1 cellular context compared by ENCODE assay signal in genomic region chr5:163460562-163461176, GRCh38.
A peak's percentile ranks its signal among the peaks of the same experiment; 100 is the strongest.
TF ChIP-seq lines count a peak whose summit lies in the region.

HMMR (plus strand) TSS chr5:163460632; CDS start chr5:163460693, 61 bp downstream.

TF ChIP-seq in K562, 482 proteins besides CTCF, POLR2A, EP300 and RAD21 (continued from another document and continues in another):
- no peak for TF ChIP-seq PATZ1 (CRISPR knock-in tag; IDR thresholded peaks at IDR 0.05; ENCODE audit: borderline replicate concordance)
- peak; percentile 75; the same call in 1 of the 2 replicates for TF ChIP-seq NKRF (IDR thresholded peaks at IDR 0.05; ENCODE audit: borderline replicate concordance)
- TF ChIP-seq CBFB (CRISPR knock-in tag; IDR thresholded peaks at IDR 0.05) = 0 out of 2 replicates have a peak, but pooled peaks have one; percentile 22
- TF ChIP-seq NCOA1 (IDR thresholded peaks at IDR 0.05; ENCODE audit: low read depth) = 0 out of 2 replicates have a peak, but pooled peaks have one; percentile 34
- TF ChIP-seq BRCA1 (IDR thresholded peaks at IDR 0.05) = no peak
- no peak for TF ChIP-seq BRCA1 (CRISPR knock-in tag; IDR thresholded peaks at IDR 0.05)
- TF ChIP-seq JUND (IDR thresholded peaks at IDR 0.05; ENCODE audit: borderline replicate concordance, low read depth, low read length) = 0 out of 2 replicates have a peak, but pooled peaks have one; percentile 4
- TF ChIP-seq JUND (tag; IDR thresholded peaks at IDR 0.05; ENCODE audit: borderline replicate concordance, low read depth, low read length) = no peak
- peak; percentile 69; the same call in 1 of the 2 replicates for TF ChIP-seq CC2D1A (IDR thresholded peaks at IDR 0.05)
- TF ChIP-seq KLF6 (CRISPR knock-in tag; IDR thresholded peaks at IDR 0.05; ENCODE audit: borderline replicate concordance) = 0 out of 2 replicates have a peak, but pooled peaks have one; percentile 7
- TF ChIP-seq RNF2 (IDR thresholded peaks at IDR 0.05) = no peak
- no peak for TF ChIP-seq FOXJ3 (CRISPR knock-in tag; IDR thresholded peaks at IDR 0.05)
- no peak; the same call in 1 of the 2 replicates for TF ChIP-seq CREB1 (IDR thresholded peaks at IDR 0.05)
- 0 out of 2 replicates have a peak, but pooled peaks have one; percentile 23 for TF ChIP-seq CREB1 (CRISPR knock-in tag; IDR thresholded peaks at IDR 0.05)
- TF ChIP-seq SNIP1 (IDR thresholded peaks at IDR 0.05; ENCODE audit: low read depth) = no peak
- no peak for TF ChIP-seq ZNF717 (CRISPR knock-in tag; IDR thresholded peaks at IDR 0.05)
- peak; percentile 80 for TF ChIP-seq SUPT5H (IDR thresholded peaks at IDR 0.05)
- TF ChIP-seq UBTF (IDR thresholded peaks at IDR 0.05; ENCODE audit: borderline replicate concordance in 1 of 2, low read depth in 2 of 2, low read length in 2 of 2) = 0 out of 4 replicates have a peak, but pooled peaks of 1 of the 2 experiments have one; percentile 34
- 0 out of 2 replicates have a peak, but pooled peaks have one; percentile 22 for TF ChIP-seq GABPB1 (CRISPR knock-in tag; IDR thresholded peaks at IDR 0.05)
- peak; percentile 48 for TF ChIP-seq POLR2B (IDR thresholded peaks at IDR 0.05; ENCODE audit: low read depth, partially characterized antibody)
- TF ChIP-seq TAF7 (tag; IDR thresholded peaks at IDR 0.05) = peak; percentile 61; the same call in 1 of the 2 replicates
- TF ChIP-seq ZBTB7A (IDR thresholded peaks at IDR 0.05; ENCODE audit: borderline replicate concordance, control insufficient read depth, low read depth, low read length) = peak; percentile 58; the same call in 1 of the 2 replicates
- peak; percentile 98 for TF ChIP-seq FOXM1 (IDR thresholded peaks at IDR 0.05; ENCODE audit: low read depth)
- TF ChIP-seq FOXM1 (CRISPR knock-in tag; IDR thresholded peaks at IDR 0.05; ENCODE audit: low read depth) = peak; percentile 94; the same call in 1 of the 2 replicates
- TF ChIP-seq CGGBP1 (CRISPR knock-in tag; IDR thresholded peaks at IDR 0.05) = no peak
- TF ChIP-seq MXI1 (IDR thresholded peaks at IDR 0.05; ENCODE audit: low read depth, low read length) = 0 out of 2 replicates have a peak, but pooled peaks have one; percentile 34
- peak; percentile 50 for TF ChIP-seq BRD9 (IDR thresholded peaks at IDR 0.05; ENCODE audit: low read depth, partially characterized antibody)
- no peak for TF ChIP-seq ZNF586 (CRISPR knock-in tag; conservative IDR thresholded peaks at IDR 0.05)
- TF ChIP-seq PHB2 (IDR thresholded peaks at IDR 0.05; ENCODE audit: low read depth) = no peak
- TF ChIP-seq ESRRB (CRISPR knock-in tag; IDR thresholded peaks at IDR 0.05; ENCODE audit: borderline replicate concordance) = no peak
- peak; percentile 32; the same call in 1 of the 2 replicates for TF ChIP-seq CHAMP1 (IDR thresholded peaks at IDR 0.05)
- TF ChIP-seq IFI16 (CRISPR knock-in tag; IDR thresholded peaks at IDR 0.05) = no peak
- peak; percentile 31; the same call in 1 of the 2 replicates for TF ChIP-seq HDAC2 (IDR thresholded peaks at IDR 0.05)
- TF ChIP-seq NONO (IDR thresholded peaks at IDR 0.05; ENCODE audit: low read depth in 2 of 2, low read length in 1 of 2) = 0 out of 4 replicates have a peak, but pooled peaks of 1 of the 2 experiments have one; percentile 12
- peak in 1 of 2 experiments; percentile 64; a peak in 2 of 4 replicates for TF ChIP-seq ARNT (IDR thresholded peaks at IDR 0.05)
- no peak for TF ChIP-seq ZC3H8 (IDR thresholded peaks at IDR 0.05)
- TF ChIP-seq POLR2H (tag; IDR thresholded peaks at IDR 0.05; ENCODE audit: low read depth) = peak; percentile 93
- TF ChIP-seq ZNF431 (CRISPR knock-in tag; IDR thresholded peaks at IDR 0.05) = peak; percentile 10; the same call in 1 of the 2 replicates
- TF ChIP-seq HNRNPH1 (optimal IDR thresholded peaks at IDR 0.05; ENCODE audit: low read depth, low read length) = no peak
- peak; percentile 75; the same call in 1 of the 2 replicates for TF ChIP-seq AFF4 (CRISPR knock-in tag; IDR thresholded peaks at IDR 0.05)
- peak; percentile 23 for TF ChIP-seq HCFC1 (IDR thresholded peaks at IDR 0.05; ENCODE audit: low read depth, low read length)
- no peak for TF ChIP-seq SRF (CRISPR knock-in tag; IDR thresholded peaks at IDR 0.05)
- TF ChIP-seq HLTF (IDR thresholded peaks at IDR 0.05) = 0 out of 2 replicates have a peak, but pooled peaks have one; percentile 22
- TF ChIP-seq PML (IDR thresholded peaks at IDR 0.05; ENCODE audit: low read length) = peak; percentile 69
- TF ChIP-seq ZBTB1 (CRISPR knock-in tag; IDR thresholded peaks at IDR 0.05; ENCODE audit: borderline replicate concordance, low read depth) = 0 out of 2 replicates have a peak, but pooled peaks have one; percentile 35
- peak; percentile 66 for TF ChIP-seq SIRT6 (IDR thresholded peaks at IDR 0.05; ENCODE audit: low read depth, low read length)
- TF ChIP-seq HDAC6 (IDR thresholded peaks at IDR 0.05; ENCODE audit: low read depth, low read length) = no peak
- TF ChIP-seq SAP30 (IDR thresholded peaks at IDR 0.05; ENCODE audit: borderline replicate concordance, insufficient read depth, low read depth, low read length, poor library complexity, severe bottlenecking) = peak; percentile 94
- peak in 1 of 2 experiments; percentile 34; a peak in 1 of 4 replicates for TF ChIP-seq RCOR1 (IDR thresholded peaks at IDR 0.05; ENCODE audit: borderline replicate concordance in 1 of 2, low read depth in 2 of 2, low read length in 2 of 2)
- TF ChIP-seq AFF1 (IDR thresholded peaks at IDR 0.05; ENCODE audit: low read depth in 1 of 2, partially characterized antibody in 2 of 2) = peak; percentile 22 to 44
- TF ChIP-seq ZKSCAN3 (CRISPR knock-in tag; IDR thresholded peaks at IDR 0.05) = no peak
- TF ChIP-seq ARID2 (IDR thresholded peaks at IDR 0.05) = 0 out of 2 replicates have a peak, but pooled peaks have one; percentile 43
- TF ChIP-seq BRD4 (IDR thresholded peaks at IDR 0.05) = peak; percentile 37
